Comparison of ENCODE assay signal across 28 cellular contexts in genomic region chr12:7229741-7230140, GRCh38.
"Had no signal": no experiment of that assay in that cellular context is flagged by ENCODE, and none has a peak within 500 bp of the region (broad histone marks: within the 10 kb centered on the region; RNA-seq: fewer than 3 reads in every experiment).

No MANE protein-coding gene starts in this region.

- H3K27ac ChIP-seq: brain microvascular endothelial cell, cardiac muscle cell, colonic mucosa, foreskin keratinocyte, gastrocnemius medialis, heart left ventricle had no signal

- H3K36me3 ChIP-seq: brain microvascular endothelial cell, cardiac muscle cell, colonic mucosa, gastrocnemius medialis, heart left ventricle had no signal

- H3K27me3 ChIP-seq: brain microvascular endothelial cell, cardiac muscle cell, colonic mucosa, gastrocnemius medialis, heart left ventricle had no signal

- DNase-seq: activated CD4-positive, alpha-beta memory T cell treated with anti-CD3 and anti-CD28 coated beads for 36 hours; activated CD4-positive, alpha-beta T cell treated with anti-CD3 and anti-CD28 coated beads for 36 hours; activated CD4-positive, alpha-beta T cell treated with anti-CD3 and anti-CD28 coated beads, Interleukin-2, amount 10 ng/mL, durations not matched to agents 24 days and 14 days; activated CD4-positive, CD25-positive, alpha-beta regulatory T cell; activated CD4-positive, CD25-positive, alpha-beta regulatory T cell treated with anti-CD3 and anti-CD28 coated beads, Interleukin-2, amount 50 U/mL, for 72 hours; activated CD8-positive, alpha-beta memory T cell treated with anti-CD3 and anti-CD28 coated beads, Interleukin-2, amount 10 ng/mL, durations not matched to agents 7 days and 5 days; activated CD8-positive, alpha-beta memory T cell treated with anti-CD3 and anti-CD28 coated beads, Interleukin-2, amount 50 U/mL, for 4 hours; activated CD8-positive, alpha-beta T cell treated with anti-CD3 and anti-CD28 coated beads, Interleukin-2, amount 10 ng/mL, durations not matched to agents 7 days and 5 days; activated gamma-delta T cell; activated naive CD4-positive, alpha-beta T cell; activated naive CD4-positive, alpha-beta T cell treated with anti-CD3 and anti-CD28 coated beads, Interleukin-2, amount 10 ng/mL, durations not matched to agents 7 days and 5 days; activated naive CD8-positive, alpha-beta T cell treated with anti-CD3 and anti-CD28 coated beads, Interleukin-2, amount 10 ng/mL, durations not matched to agents 7 days and 5 days; activated T-cell treated with anti-CD3 and anti-CD28 coated beads, Interleukin-2, amount 50 U/mL, for 1 hour; activated T-cell treated with anti-CD3 and anti-CD28 coated beads, Interleukin-2, amount 50 U/mL, for 72 hours; amniotic stem cell; anterior cingulate cortex; brain microvascular endothelial cell; central memory CD4-positive, alpha-beta T cell; cerebellar nuclear complex; colonic mucosa; effector CD8-positive, alpha-beta T cell; foreskin keratinocyte; gastrocnemius medialis; glutamatergic neuron; heart left ventricle; hypothalamus; T-helper 2 cell had no signal

- H3K9me3 ChIP-seq: colonic mucosa, gastrocnemius medialis had no signal

- H3K4me3 ChIP-seq: cardiac muscle cell, colonic mucosa, gastrocnemius medialis, heart left ventricle had no signal

- H3K4me1 ChIP-seq: colonic mucosa, foreskin keratinocyte, gastrocnemius medialis, heart left ventricle had no signal
